Comparison of ENCODE assay signal across 8 cellular contexts in the genomic region with DNA sequence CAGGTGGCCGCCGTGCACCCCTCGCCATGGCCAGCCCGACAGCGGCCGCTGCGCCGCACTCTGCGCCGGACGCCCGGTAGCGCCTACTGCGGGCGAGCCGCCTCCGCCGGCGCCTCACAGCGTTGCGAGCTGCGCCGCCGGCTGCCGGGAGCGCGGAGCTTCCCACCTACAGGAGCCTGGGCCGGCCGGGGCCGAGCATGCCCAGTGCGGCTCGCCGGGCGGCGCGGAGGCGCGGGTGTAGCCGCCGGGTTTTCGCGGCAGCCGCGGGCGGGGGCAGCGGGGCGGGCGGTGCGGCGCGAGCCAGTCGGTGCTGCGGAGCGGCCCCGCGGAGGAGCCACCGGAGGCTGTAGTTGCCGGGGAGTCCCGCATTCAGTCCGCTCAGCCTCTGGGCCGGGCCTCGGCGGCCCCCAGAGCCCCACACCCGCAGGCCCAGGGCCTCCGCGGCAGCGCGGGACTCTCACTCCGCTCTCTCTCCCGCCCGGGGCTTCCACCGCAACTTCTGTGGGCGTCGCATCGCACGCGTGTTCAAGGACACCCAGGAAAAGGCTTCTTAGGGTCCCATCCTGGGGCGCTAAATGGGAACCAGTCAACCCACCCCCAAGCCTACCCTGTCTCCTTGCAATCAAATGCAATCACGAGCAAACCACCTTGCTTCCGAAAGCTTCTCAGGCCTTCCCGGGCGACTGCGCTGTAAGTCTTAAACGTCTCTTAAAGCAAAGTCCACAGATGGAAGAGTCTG. TPM values are rescaled to one million over a fixed set of nuclear protein-coding genes. Genes with fewer than 3 reads are reported as not detected.
DNase-seq lines count a peak whose midpoint lies in the region; ATAC-seq and TF ChIP-seq lines count a peak whose summit lies in the region.

TSS of gene MFAP3L (minus strand) at position 143 of the 739 bp plus-strand sequence. CDS start 20,518 bp downstream, outside the sequence.

- H3K27ac Mint-ChIP-seq in T-cell = peak within 1 kb of the TSS; percentile 78 to 84

- peak within 1 kb of the TSS; percentile 87 to 91 (median 90) for H3K4me3 Mint-ChIP-seq in T-cell

- CTCF ChIA-PET in T-cell (lab: Charles Lee) = interaction anchor here in 1 of 2 donors (0.5 kb wide), 1 partner anchor 1016 kb away, joined by 3 read pairs; the partner anchor contains the start of gene CBR4

- peak in 1 of 2 donors; percentile 54 for TF ChIP-seq EP300 in tibial nerve (IDR thresholded peaks at IDR 0.05)

- H3K36me3 ChIP-seq in H7 (replicated peaks; ENCODE audit: control insufficient read depth, insufficient read depth, low read length) (no peaks in the 10 kb centered on the region), heart right ventricle (no peaks in the 10 kb centered on the region), tibial nerve (no peaks in the 10 kb centered on the region)

- H3K27me3 ChIP-seq in H7 (ENCODE audit: control insufficient read depth, insufficient read depth, low read length) = peaks cover 26% of the 10 kb centered on the region
- H3K27me3 ChIP-seq in heart right ventricle = peaks cover 0 to 36% (median 0%) of the 10 kb centered on the region in 7 donors
- no peaks in the 10 kb centered on the region for H3K27me3 ChIP-seq in tibial nerve

- peaks cover 3 to 17% of the 10 kb centered on the region in 2 donors for H3K27me3 Mint-ChIP-seq in T-cell

- TF ChIP-seq CTCF in heart right ventricle (IDR thresholded peaks at IDR 0.05) (peak in 3 of 9 donors; percentile 9 to 41 (median 32)), tibial nerve (IDR thresholded peaks at IDR 0.05) (peak in 3 of 5 experiments; percentile 40 to 64 (median 61))

- ATAC-seq in T-cell (replicated peaks in 1 of 4) (peak; percentile 78 to 84 (median 82)), heart right ventricle (peak; percentile 87 to 98 (median 94))

- in situ Hi-C loops in G401 (cut with HindIII; ENCODE audit: low sequenced_read_pairs) = loop anchor here (25.0 kb wide), 1 partner anchor 214 kb away; no protein-coding TSS in a partner anchor

- H3K9me3 ChIP-seq in heart right ventricle (peaks cover 0 to 5% (median 0%) of the 10 kb centered on the region in 11 donors), tibial nerve (no peaks in the 10 kb centered on the region)

- no peaks in the 10 kb centered on the region for H3K36me3 Mint-ChIP-seq in T-cell

- peak; percentile 61 to 81 for TF ChIP-seq POLR2A in tibial nerve (IDR thresholded peaks at IDR 0.05)

- H3K9me3 Mint-ChIP-seq in T-cell = no peaks in the 10 kb centered on the region

- intact Hi-C loops in heart right ventricle (cut with DNase I) = loop anchor here in 7 of 10 donors (1.0 to 10.0 kb wide), 4 partner anchors 409 to 414 kb away; partner anchors contain the start of gene NEK1 (in 6 of the 7)

- WGBS in heart right ventricle, 2 donors = 0% methylated on average over 68 to 84 of the region's 84 CpGs
- WGBS in tibial nerve, 2 donors = 0 to 1% methylated on average over 28 to 55 of the region's 84 CpGs

- DNase-seq in G401 (ENCODE audit: low spot score) (peak; percentile 75), H7 (peak; percentile 97), M059J (ENCODE audit: low read depth) (peak; percentile 72), T-cell (peak; percentile 39 to 82 (median 64)), amniotic epithelial cell (ENCODE audit: low read depth) (peak; percentile 85), heart right ventricle (peak; percentile 84 to 91), pons (ENCODE audit: low spot score) (peak; percentile 72), tibial nerve (ENCODE audit: low spot score in 2 of 2) (peak; percentile 66 to 71)

- H3K4me3 ChIP-seq in H7 (ENCODE audit: insufficient read depth, low read depth, low read length) (peak within 1 kb of the TSS; percentile 84), heart right ventricle (peak within 1 kb of the TSS; percentile 50 to 99 (median 88)), tibial nerve (peak within 1 kb of the TSS; percentile 87 to 95 (median 90))

- H3K4me1 ChIP-seq in heart right ventricle = peaks cover 0 to 20% (median 12%) of the 10 kb centered on the region in 9 donors
- peaks cover 0 to 20% (median 2%) of the 10 kb centered on the region in 4 donors for H3K4me1 ChIP-seq in tibial nerve

- peaks cover 12 to 17% (median 12%) of the 10 kb centered on the region in 3 donors for H3K4me1 Mint-ChIP-seq in T-cell

- peak within 1 kb of the TSS in 9 of 10 donors; percentile 85 to 93 (median 88) for H3K27ac ChIP-seq in heart right ventricle
- H3K27ac ChIP-seq in tibial nerve = peak within 1 kb of the TSS; percentile 76 to 94 (median 88)

- POLR2A ChIA-PET in T-cell (lab: Charles Lee) = interaction anchor here in 1 of 2 donors (0.5 kb wide), 1 partner anchor 1110 kb away, joined by 8 read pairs; no protein-coding TSS in a partner anchor

RNA-seq across cellular contexts. Expression of gene MFAP3L, which starts in this region (rescaled TPM):
- 0.06 and 1.7 TPM in 2 replicates for total RNA-seq in G401 (2014; rRNA removed; shearing (Covaris generic))
- total RNA-seq in H7 (2014; rRNA removed; shearing (Covaris generic)) = 49.1 and 55.8 TPM in 2 replicates
- total RNA-seq in M059J (2014; rRNA removed; shearing (Covaris generic)) = 0.10 and 0.12 TPM in 2 replicates
- 1 to 10 TPM in 2 of 5 donors, under 1 TPM in 3; 0.75 to 1.7 (median 0.90) TPM for total RNA-seq in T-cell
- 1 to 10 TPM; 2.1 to 5.9 (median 3.9) TPM for total RNA-seq in heart right ventricle
- polyA plus RNA-seq in heart right ventricle = 1 to 10 TPM in 1 of 2 donors, under 1 TPM in 1; 0.94 to 1.0 TPM
- 10 to 100 TPM; 15.3 to 37.4 (median 21.2) TPM for total RNA-seq in tibial nerve

Comparison
In these comparisons a context has a peak if more than half of its experiments do, and no peak if none do; other contexts are left out.
1. Peak in every context shown above with its lines: DNase-seq, ATAC-seq, H3K4me3 ChIP-seq and H3K27ac ChIP-seq.
2. Peak in DNase-seq in M059J; RNA of the gene not detected or under 1 TPM.